In the genomic region with DNA sequence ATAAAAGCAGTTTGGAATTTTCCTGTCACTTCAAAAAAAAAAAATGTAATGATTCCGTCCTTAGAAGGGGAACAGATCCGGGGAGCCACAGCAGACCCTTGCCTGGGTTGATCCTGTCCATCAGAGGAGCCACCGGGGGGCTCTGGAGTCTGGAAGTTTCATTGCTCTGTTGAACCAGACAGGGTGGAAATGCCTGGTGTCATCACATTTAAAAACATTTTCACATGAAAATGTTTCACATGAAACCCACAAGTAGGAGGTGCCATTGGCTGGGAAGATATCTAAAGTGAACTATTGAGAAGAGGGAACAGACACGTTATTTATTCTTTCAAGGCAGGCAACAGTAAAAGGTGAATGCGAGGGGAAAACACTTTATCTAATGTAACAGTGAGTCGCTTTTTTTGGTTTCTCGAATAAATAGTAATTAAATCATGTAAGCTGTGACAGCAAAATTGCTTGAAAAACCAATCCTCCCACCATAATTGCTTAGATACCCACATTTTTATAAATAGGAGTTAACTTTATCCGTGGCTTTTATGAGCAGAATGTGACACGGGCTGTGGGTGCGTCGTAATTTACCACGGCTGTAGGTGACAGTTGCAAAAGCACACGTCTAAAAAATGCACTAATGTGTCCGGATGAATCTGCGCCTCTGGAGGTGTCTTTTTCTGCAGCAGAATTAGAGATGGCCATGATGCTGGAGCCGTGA, we compare ENCODE assay signal across 23 cellular contexts.
DNase-seq lines count a peak whose midpoint lies in the region; ATAC-seq and TF ChIP-seq lines count a peak whose summit lies in the region.
"Had no signal": no experiment of that assay in that cellular context is flagged by ENCODE, and none has a peak within 500 bp of the region (broad histone marks: within the 10 kb centered on the region; RNA-seq: fewer than 3 reads in every experiment).

No MANE protein-coding gene starts in this region.

- no peaks in the 10 kb centered on the region for H3K36me3 ChIP-seq in mesendoderm (ENCODE audit: control insufficient read depth, insufficient read depth, low read length)
- no peaks in the 10 kb centered on the region for H3K36me3 ChIP-seq in stomach
- H3K36me3 ChIP-seq: left lung, thyroid gland had no signal

- H2BK120ac ChIP-seq in mesendoderm (ENCODE audit: low read depth, low read length): no peak overlapping the region

- no peak overlapping the region for H3K27ac Mint-ChIP-seq in T-cell
- H3K27ac Mint-ChIP-seq: activated naive CD8-positive, alpha-beta T cell treated with anti-CD3 and anti-CD28 coated beads for 36 hours; CD4-positive, alpha-beta memory T cell; stimulated activated effector memory CD8-positive, alpha-beta T cell treated with anti-CD3 and anti-CD28 coated beads, Interleukin-12 subunit alpha, Interleukin-12 subunit beta, amount 100 ng/mL, for 72 hours; T-helper 2 cell treated with Interferon-gamma antibody and Interleukin-4, amounts not matched to agents 5 μg/mL and 100 μg/mL, for 36 hours had no signal

- DNase-seq in Ammon's horn (ENCODE audit: low spot score) (peak; percentile 35), NAMALWA (ENCODE audit: low spot score) (peak; percentile 7), choroid plexus epithelial cell (ENCODE audit: low read depth) (peak; percentile 21), mesendoderm (peak; percentile 13), T-cell (no peak), stomach (no peak), NCI-H510A treated with DMSO at 0.1 percent for 48 hours (lab: John Stamatoyannopoulos, UW) (no peak)
- DNase-seq: activated naive CD8-positive, alpha-beta T cell treated with anti-CD3 and anti-CD28 coated beads for 36 hours; CD4-positive, alpha-beta memory T cell; cortex of kidney; DMS79 treated with DMSO at 0.1 percent for 48 hours; foreskin fibroblast; left lung; NCI-H1048; NCI-H2029 treated with DMSO at 0.1 percent for 48 hours; occipital lobe; thyroid gland had no signal

- H3K27me3 ChIP-seq in mesendoderm (ENCODE audit: insufficient read depth, low read length, poor library complexity): no peaks in the 10 kb centered on the region
- H3K27me3 ChIP-seq in stomach: peaks cover 0 to 39% (median 0%) of the 10 kb centered on the region in 3 donors
- H3K27me3 ChIP-seq: thyroid gland had no signal

- no peaks in the 10 kb centered on the region for H3K79me1 ChIP-seq in mesendoderm (ENCODE audit: low read length)

- no peak overlapping the region for H4K5ac ChIP-seq in mesendoderm (ENCODE audit: low read length)

- no peak overlapping the region for H3K4me3 ChIP-seq in choroid plexus epithelial cell (ENCODE audit: low read depth, low read length)
- no peak overlapping the region for H3K4me3 ChIP-seq in mesendoderm (ENCODE audit: low read length)
- no peak overlapping the region for H3K4me3 ChIP-seq in stomach
- H3K4me3 ChIP-seq: left lung, thyroid gland had no signal

- TF ChIP-seq CTCF in choroid plexus epithelial cell (conservative IDR thresholded peaks at IDR 0.05; ENCODE audit: low read depth, low read length): peak; percentile 16
- no peak for TF ChIP-seq CTCF in stomach (IDR thresholded peaks at IDR 0.05)

- no peak overlapping the region for H3K4ac ChIP-seq in mesendoderm (ENCODE audit: low read depth, low read length)

- H3K27me3 Mint-ChIP-seq in T-cell: peaks cover 0 to 3% of the 10 kb centered on the region in 2 donors
- H3K27me3 Mint-ChIP-seq: activated naive CD8-positive, alpha-beta T cell treated with anti-CD3 and anti-CD28 coated beads for 36 hours; CD4-positive, alpha-beta memory T cell had no signal

- H3K4me1 Mint-ChIP-seq in T-cell: no peaks in the 10 kb centered on the region
- H3K4me1 Mint-ChIP-seq: activated naive CD8-positive, alpha-beta T cell treated with anti-CD3 and anti-CD28 coated beads for 36 hours; CD4-positive, alpha-beta memory T cell; stimulated activated effector memory CD8-positive, alpha-beta T cell treated with anti-CD3 and anti-CD28 coated beads, Interleukin-12 subunit alpha, Interleukin-12 subunit beta, amount 100 ng/mL, for 72 hours had no signal

- no peaks in the 10 kb centered on the region for H3K79me2 ChIP-seq in mesendoderm (ENCODE audit: control insufficient read depth, insufficient read depth, low read length)

- no peak overlapping the region for H3K4me2 ChIP-seq in mesendoderm (ENCODE audit: low read length)
- H3K4me2 ChIP-seq: KMS-11 had no signal

- no peak overlapping the region for H3K4me3 Mint-ChIP-seq in T-cell
- H3K4me3 Mint-ChIP-seq: activated naive CD8-positive, alpha-beta T cell treated with anti-CD3 and anti-CD28 coated beads for 36 hours; CD4-positive, alpha-beta memory T cell; stimulated activated effector memory CD8-positive, alpha-beta T cell treated with anti-CD3 and anti-CD28 coated beads, Interleukin-12 subunit alpha, Interleukin-12 subunit beta, amount 100 ng/mL, for 72 hours; T-helper 2 cell treated with Interferon-gamma antibody and Interleukin-4, amounts not matched to agents 5 μg/mL and 100 μg/mL, for 36 hours had no signal

- H3K23ac ChIP-seq in mesendoderm (ENCODE audit: low read length): no peak overlapping the region

- intact Hi-C loops in stomach (cut with DNase I; ENCODE audit: low total_unique reads): no loop called here

- H3K36me3 Mint-ChIP-seq in T-cell: no peaks in the 10 kb centered on the region
- H3K36me3 Mint-ChIP-seq: activated naive CD8-positive, alpha-beta T cell treated with anti-CD3 and anti-CD28 coated beads for 36 hours; CD4-positive, alpha-beta memory T cell; stimulated activated effector memory CD8-positive, alpha-beta T cell treated with anti-CD3 and anti-CD28 coated beads, Interleukin-12 subunit alpha, Interleukin-12 subunit beta, amount 100 ng/mL, for 72 hours had no signal

- H4K8ac ChIP-seq in mesendoderm (ENCODE audit: low read depth, low read length): no peak overlapping the region

- H3K4me1 ChIP-seq in mesendoderm (ENCODE audit: control insufficient read depth, low read depth, low read length) (no peaks in the 10 kb centered on the region), stomach (no peaks in the 10 kb centered on the region)
- H3K4me1 ChIP-seq: left lung, thyroid gland had no signal

- no peak for TF ChIP-seq POLR2A in stomach (IDR thresholded peaks at IDR 0.05)

- POLR2A ChIA-PET in T-cell (lab: Charles Lee): no interaction called here

- CTCF ChIA-PET in T-cell (lab: Charles Lee): no interaction called here

- H3K27ac ChIP-seq in mesendoderm (ENCODE audit: low read depth, low read length): no peak overlapping the region
- H3K27ac ChIP-seq in stomach: no peak overlapping the region
- H3K27ac ChIP-seq: KMS-11, left lung, thyroid gland had no signal

- H2BK15ac ChIP-seq in mesendoderm (replicated peaks; ENCODE audit: low read depth): no peak overlapping the region

- no peak overlapping the region for H2AK5ac ChIP-seq in mesendoderm (ENCODE audit: low read length)

- no peak overlapping the region for H2BK5ac ChIP-seq in mesendoderm (ENCODE audit: low read length)

- H3K9ac ChIP-seq in mesendoderm (ENCODE audit: low read length): no peak overlapping the region
- H3K9ac ChIP-seq: KMS-11 had no signal

- TF ChIP-seq EP300 in stomach (IDR thresholded peaks at IDR 0.05): no peak

- H3K56ac ChIP-seq in mesendoderm (ENCODE audit: low read length): no peak overlapping the region

- H3K18ac ChIP-seq in mesendoderm (ENCODE audit: low read length): no peak overlapping the region

- ATAC-seq in T-cell (replicated peaks in 1 of 4) (no peak), HG03354 (IDR thresholded peaks at IDR 0.05; ENCODE audit: poor library complexity, severe bottlenecking, unreplicated experiment) (no peak)
- ATAC-seq: activated CD4-positive, CD25-positive, alpha-beta regulatory T cell treated with anti-CD3 and anti-CD28 coated beads, Interleukin-2, amount 50 U/mL, for 24 hours; left lung; sciatic nerve; stimulated activated effector memory CD8-positive, alpha-beta T cell treated with anti-CD3 and anti-CD28 coated beads, Interleukin-12 subunit alpha, Interleukin-12 subunit beta, amount 100 ng/mL, for 72 hours had no signal

- H3K9me3 Mint-ChIP-seq in T-cell: peaks cover 0 to 2% (median 0%) of the 10 kb centered on the region in 3 donors
- H3K9me3 Mint-ChIP-seq: activated naive CD8-positive, alpha-beta T cell treated with anti-CD3 and anti-CD28 coated beads for 36 hours; T-helper 2 cell treated with Interferon-gamma antibody and Interleukin-4, amounts not matched to agents 5 μg/mL and 100 μg/mL, for 36 hours had no signal

- H3K9me3 ChIP-seq in stomach: no peaks in the 10 kb centered on the region
- H3K9me3 ChIP-seq: thyroid gland had no signal

- no CpG with 5 or more reads among the region's 16 CpGs for WGBS in mesendoderm (ENCODE audit: extremely low coverage, insufficient coverage, low lambda C conversion rate)
- WGBS in stomach, 5 donors: 67 to 77% (median 73%) methylated on average over 16 of the region's 16 CpGs

Comparison
In these comparisons a context has a peak if more than half of its experiments do, and no peak if none do; other contexts are left out.
1. DNase-seq: peak in Ammon's horn (single experiment), NAMALWA (single experiment), choroid plexus epithelial cell (single experiment) and mesendoderm (single experiment); none in T-cell (0 of 34), stomach (single experiment) and NCI-H510A treated with DMSO at 0.1 percent for 48 hours (single experiment).